In the genomic region with DNA sequence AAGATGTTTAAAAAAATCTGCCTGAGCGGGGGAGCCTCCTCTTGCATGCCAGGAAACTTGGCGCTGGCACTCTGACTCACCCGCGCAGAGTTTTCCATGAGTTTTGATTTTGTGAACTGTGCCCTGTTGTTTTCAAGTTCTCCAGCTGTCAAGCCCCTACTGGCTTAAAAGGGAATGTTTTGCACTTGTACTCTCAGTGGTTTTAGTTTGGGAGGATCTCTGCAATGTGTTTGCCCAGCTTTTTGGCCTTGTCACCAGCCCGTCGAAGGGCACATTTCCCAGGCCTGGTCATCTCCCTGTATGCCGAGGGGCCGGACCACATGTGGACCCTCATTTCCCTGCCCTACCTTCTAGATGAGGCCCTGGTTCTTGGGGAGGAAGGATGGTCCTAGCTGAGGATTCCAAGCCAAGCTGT, we compare ENCODE assay signal across 8 cellular contexts. TPM values are rescaled to one million over a fixed set of nuclear protein-coding genes. Genes with fewer than 3 reads are reported as not detected.
A peak's percentile ranks its signal among the peaks of the same experiment; 100 is the strongest.
DNase-seq lines count a peak whose midpoint lies in the region; ATAC-seq, FAIRE-seq and TF ChIP-seq lines count a peak whose summit lies in the region.

No MANE protein-coding gene starts in this region.

- H3K4me3 ChIP-seq in mucosa of descending colon: no peak overlapping the region

- ATAC-seq in mucosa of descending colon (peak; percentile 43), HG02588 (IDR thresholded peaks at IDR 0.05; ENCODE audit: unreplicated experiment) (no peak), HG02610 (IDR thresholded peaks at IDR 0.05; ENCODE audit: unreplicated experiment) (no peak)

- TF ChIP-seq CTCF in AG09319 (IDR thresholded peaks at IDR 0.05; ENCODE audit: low read depth, low read length) (peak; percentile 72), mucosa of descending colon (IDR thresholded peaks at IDR 0.05) (no peak)

- H3K4me1 ChIP-seq in mucosa of descending colon (ENCODE audit: low read depth): peaks cover 3% of the 10 kb centered on the region

- intact Hi-C loops in mucosa of descending colon (cut with DNase I, micrococcal nuclease): no loop called here

- FAIRE-seq in GM19239 (lab: Jason Lieb, UNC): no peak

- DNase-seq in AG09319 (ENCODE audit: extremely low read depth, low read depth) (peak; percentile 70), NAMALWA (ENCODE audit: low spot score) (peak; percentile 34), dermis microvascular lymphatic vessel endothelial cell (ENCODE audit: low read depth in 2 of 2) (peak; percentile 90 to 93), mucosa of descending colon (peak in 1 of 3 donors; percentile 28), GM19239 (ENCODE audit: insufficient read length, low spot score) (no peak), UCSD-AML1 (lab: John Stamatoyannopoulos, UW; ENCODE audit: unreplicated experiment) (no peak)

- H3K9me3 ChIP-seq in mucosa of descending colon: no peaks in the 10 kb centered on the region

- H3K36me3 ChIP-seq in mucosa of descending colon (ENCODE audit: low read depth): no peaks in the 10 kb centered on the region

RNA-seq across cellular contexts. Expression of gene MRGPRF, which starts 12.2 kb away (rescaled TPM):
- total RNA-seq in dermis microvascular lymphatic vessel endothelial cell: 0.13 TPM in 2 replicates
- 100 to 1,000 TPM in 1 of 3 donors, 10 to 100 TPM in 1, 1 to 10 TPM in 1; 4.7 to 117 (median 14.2) TPM for total RNA-seq in mucosa of descending colon

RNA-seq across cellular contexts. Expression of gene MRGPRD, which starts 20.1 kb away (rescaled TPM):
- total RNA-seq in dermis microvascular lymphatic vessel endothelial cell (not detected in 2 replicates), mucosa of descending colon (under 1 TPM in 1 of 3 donors, not detected in 2; 0.41 TPM)

RNA-seq across cellular contexts. Expression of gene TPCN2, which starts 47.9 kb away (rescaled TPM):
- total RNA-seq in dermis microvascular lymphatic vessel endothelial cell (9.1 and 13.7 TPM in 2 replicates), mucosa of descending colon (10 to 100 TPM; 19.5 to 37.4 (median 20.7) TPM)

Comparison
In these comparisons a context has a peak if more than half of its experiments do, and no peak if none do; other contexts are left out.
1. DNase-seq: peak in AG09319 (single experiment), NAMALWA (single experiment) and dermis microvascular lymphatic vessel endothelial cell (2 of 2); none in GM19239 (single experiment) and UCSD-AML1 (single experiment).